ENCODE assay signal across 37 cellular contexts in genomic region chr10:35938160-35938559, GRCh38.
"Had no signal": no experiment of that assay in that cellular context is flagged by ENCODE, and none has a peak within 500 bp of the region (broad histone marks: within the 10 kb centered on the region; RNA-seq: fewer than 3 reads in every experiment).

No MANE protein-coding gene starts in this region.

- H3K9me3 ChIP-seq: adrenal gland, ascending aorta, body of pancreas, breast epithelium had no signal

- H3K27ac Mint-ChIP-seq: activated naive CD4-positive, alpha-beta T cell treated with anti-CD3 and anti-CD28 coated beads for 36 hours; activated naive CD4-positive, alpha-beta T cell treated with anti-CD3 and anti-CD28 coated beads, Interleukin-2, amount 10 ng/mL, durations not matched to agents 7 days and 5 days; activated naive CD4-positive, alpha-beta T cell treated with anti-CD3 and anti-CD28 coated beads, Interleukin-2, amount 50 U/mL, for 24 hours; activated naive CD4-positive, alpha-beta T cell treated with anti-CD3 and anti-CD28 coated beads, Interleukin-2, amount 50 U/mL, for 72 hours; activated naive CD8-positive, alpha-beta T cell; activated naive CD8-positive, alpha-beta T cell treated with anti-CD3 and anti-CD28 coated beads for 36 hours; activated naive CD8-positive, alpha-beta T cell treated with anti-CD3 and anti-CD28 coated beads, Interleukin-2, amount 10 ng/mL, durations not matched to agents 7 days and 5 days; activated naive CD8-positive, alpha-beta T cell treated with anti-CD3 and anti-CD28 coated beads, Interleukin-2, amount 50 U/mL, for 24 hours; activated T-cell treated with anti-CD3 and anti-CD28 coated beads, Interleukin-2, amount 50 U/mL, for 24 hours; activated T-cell treated with anti-CD3 and anti-CD28 coated beads, Interleukin-2, amount 50 U/mL, for 72 hours; activated T-helper 1 cell treated with anti-CD3 and anti-CD28 coated beads, Interleukin-12 subunit alpha, Interleukin-12 subunit beta, Interleukin-2, Interleukin-4 antibody, amounts not matched to agents 30 ng/mL and 10 ng/mL and 1 ng/mL, durations not matched to agents 14 hours and 24 hours and 36 hours; activated T-helper 17 cell treated with anti-CD3 and anti-CD28 coated beads, Interleukin-2, amount 50 U/mL, for 72 hours; activated T-helper 2 cell treated with anti-CD3 and anti-CD28 coated beads, Interferon-gamma antibody, Interleukin-2, Interleukin-4, amounts not matched to agents 10 μg/mL and 5 μg/mL and 100 μg/mL, durations not matched to agents 14 hours and 24 hours and 36 hours; brain had no signal

- H3K4me1 Mint-ChIP-seq: activated naive CD4-positive, alpha-beta T cell treated with anti-CD3 and anti-CD28 coated beads, Interleukin-2, amount 10 ng/mL, durations not matched to agents 7 days and 5 days; activated naive CD4-positive, alpha-beta T cell treated with anti-CD3 and anti-CD28 coated beads, Interleukin-2, amount 50 U/mL, for 24 hours; activated naive CD8-positive, alpha-beta T cell treated with anti-CD3 and anti-CD28 coated beads for 36 hours; activated naive CD8-positive, alpha-beta T cell treated with anti-CD3 and anti-CD28 coated beads, Interleukin-2, amount 10 ng/mL, durations not matched to agents 7 days and 5 days; activated naive CD8-positive, alpha-beta T cell treated with anti-CD3 and anti-CD28 coated beads, Interleukin-2, amount 50 U/mL, for 24 hours; activated T-helper 17 cell treated with anti-CD3 and anti-CD28 coated beads, Interleukin-2, amount 50 U/mL, for 72 hours; central memory CD8-positive, alpha-beta T cell had no signal

- H3K27me3 Mint-ChIP-seq: activated naive CD4-positive, alpha-beta T cell treated with anti-CD3 and anti-CD28 coated beads, Interleukin-2, amount 10 ng/mL, durations not matched to agents 7 days and 5 days; activated naive CD8-positive, alpha-beta T cell; activated naive CD8-positive, alpha-beta T cell treated with anti-CD3 and anti-CD28 coated beads for 36 hours; activated naive CD8-positive, alpha-beta T cell treated with anti-CD3 and anti-CD28 coated beads, Interleukin-2, amount 10 ng/mL, durations not matched to agents 7 days and 5 days; activated naive CD8-positive, alpha-beta T cell treated with anti-CD3 and anti-CD28 coated beads, Interleukin-2, amount 50 U/mL, for 24 hours; activated T-cell treated with anti-CD3 and anti-CD28 coated beads, Interleukin-2, amount 50 U/mL, for 24 hours; central memory CD8-positive, alpha-beta T cell had no signal

- H3K4me3 ChIP-seq: adrenal gland, ascending aorta, body of pancreas, breast epithelium, cardiac muscle cell had no signal

- H3K36me3 Mint-ChIP-seq: activated naive CD4-positive, alpha-beta T cell treated with anti-CD3 and anti-CD28 coated beads, Interleukin-2, amount 10 ng/mL, durations not matched to agents 7 days and 5 days; activated naive CD4-positive, alpha-beta T cell treated with anti-CD3 and anti-CD28 coated beads, Interleukin-2, amount 50 U/mL, for 24 hours; activated naive CD4-positive, alpha-beta T cell treated with anti-CD3 and anti-CD28 coated beads, Interleukin-2, amount 50 U/mL, for 72 hours; activated naive CD8-positive, alpha-beta T cell; activated naive CD8-positive, alpha-beta T cell treated with anti-CD3 and anti-CD28 coated beads for 36 hours; activated naive CD8-positive, alpha-beta T cell treated with anti-CD3 and anti-CD28 coated beads, Interleukin-2, amount 10 ng/mL, durations not matched to agents 7 days and 5 days; brain had no signal

- H3K27me3 ChIP-seq: adrenal gland, ascending aorta, body of pancreas, brain microvascular endothelial cell, breast epithelium, cardiac muscle cell had no signal

- H3K4me3 Mint-ChIP-seq: activated naive CD4-positive, alpha-beta T cell treated with anti-CD3 and anti-CD28 coated beads for 36 hours; activated naive CD4-positive, alpha-beta T cell treated with anti-CD3 and anti-CD28 coated beads, Interleukin-2, amount 10 ng/mL, durations not matched to agents 7 days and 5 days; activated naive CD4-positive, alpha-beta T cell treated with anti-CD3 and anti-CD28 coated beads, Interleukin-2, amount 50 U/mL, for 24 hours; activated naive CD8-positive, alpha-beta T cell; activated naive CD8-positive, alpha-beta T cell treated with anti-CD3 and anti-CD28 coated beads for 36 hours; activated naive CD8-positive, alpha-beta T cell treated with anti-CD3 and anti-CD28 coated beads, Interleukin-2, amount 10 ng/mL, durations not matched to agents 7 days and 5 days; activated naive CD8-positive, alpha-beta T cell treated with anti-CD3 and anti-CD28 coated beads, Interleukin-2, amount 50 U/mL, for 24 hours; activated T-cell treated with anti-CD3 and anti-CD28 coated beads, Interleukin-2, amount 50 U/mL, for 24 hours; activated T-cell treated with anti-CD3 and anti-CD28 coated beads, Interleukin-2, amount 50 U/mL, for 4 hours; activated T-cell treated with anti-CD3 and anti-CD28 coated beads, Interleukin-2, amount 50 U/mL, for 72 hours; activated T-helper 1 cell treated with anti-CD3 and anti-CD28 coated beads, Interleukin-12 subunit alpha, Interleukin-12 subunit beta, Interleukin-2, Interleukin-4 antibody, amounts not matched to agents 30 ng/mL and 10 ng/mL and 1 ng/mL, durations not matched to agents 14 hours and 24 hours and 36 hours; activated T-helper 17 cell treated with anti-CD3 and anti-CD28 coated beads, Interleukin-2, amount 50 U/mL, for 72 hours; brain; central memory CD8-positive, alpha-beta T cell had no signal

- H3K27ac ChIP-seq: adrenal gland, ascending aorta, body of pancreas, brain microvascular endothelial cell, breast epithelium, cardiac muscle cell had no signal

- DNase-seq: activated effector memory CD4-positive, alpha-beta T cell treated with anti-CD3 and anti-CD28 coated beads, Interleukin-2, amount 50 U/mL, for 16 hours; activated effector memory CD4-positive, alpha-beta T cell treated with Interleukin-2 at 50 U/mL for 16 hours; activated gamma-delta T cell; activated gamma-delta T cell treated with Interleukin-2 at 50 U/mL for 16 hours; activated naive CD4-positive, alpha-beta T cell; activated naive CD4-positive, alpha-beta T cell treated with anti-CD3 and anti-CD28 coated beads for 36 hours; activated naive CD4-positive, alpha-beta T cell treated with anti-CD3 and anti-CD28 coated beads, Interleukin-2, amount 10 ng/mL, durations not matched to agents 7 days and 5 days; activated naive CD4-positive, alpha-beta T cell treated with anti-CD3 and anti-CD28 coated beads, Interleukin-2, amount 50 U/mL, for 16 hours; activated naive CD4-positive, alpha-beta T cell treated with Interleukin-2 at 50 U/mL for 16 hours; activated naive CD8-positive, alpha-beta T cell treated with anti-CD3 and anti-CD28 coated beads for 36 hours; activated naive CD8-positive, alpha-beta T cell treated with anti-CD3 and anti-CD28 coated beads, Interleukin-2, amount 10 ng/mL, durations not matched to agents 7 days and 5 days; activated naive CD8-positive, alpha-beta T cell treated with anti-CD3 and anti-CD28 coated beads, Interleukin-2, amount 50 U/mL, for 24 hours; activated T-cell treated with anti-CD3 and anti-CD28 coated beads, Interleukin-2, amount 50 U/mL, for 1 hour; activated T-cell treated with anti-CD3 and anti-CD28 coated beads, Interleukin-2, amount 50 U/mL, for 24 hours; activated T-cell treated with anti-CD3 and anti-CD28 coated beads, Interleukin-2, amount 50 U/mL, for 4 hours; activated T-cell treated with anti-CD3 and anti-CD28 coated beads, Interleukin-2, amount 50 U/mL, for 48 hours; activated T-cell treated with anti-CD3 and anti-CD28 coated beads, Interleukin-2, amount 50 U/mL, for 72 hours; adrenal gland; amniotic stem cell; anterior cingulate cortex; aorta; body of pancreas; brain microvascular endothelial cell; caudate nucleus; central memory CD4-positive, alpha-beta T cell; cerebellar nuclear complex had no signal

- ATAC-seq: activated naive CD4-positive, alpha-beta T cell treated with anti-CD3 and anti-CD28 coated beads, Interleukin-2, amount 50 U/mL, for 72 hours; activated naive CD8-positive, alpha-beta T cell treated with anti-CD3 and anti-CD28 coated beads, Interleukin-2, amount 50 U/mL, for 24 hours; activated T-cell treated with anti-CD3 and anti-CD28 coated beads, Interleukin-2, amount 50 U/mL, for 4 hours; activated T-cell treated with anti-CD3 and anti-CD28 coated beads, Interleukin-2, amount 50 U/mL, for 72 hours; activated T-helper 17 cell treated with anti-CD3 and anti-CD28 coated beads, Interleukin-2, amount 50 U/mL, for 72 hours; body of pancreas had no signal

- H3K9me3 Mint-ChIP-seq: activated naive CD4-positive, alpha-beta T cell treated with anti-CD3 and anti-CD28 coated beads for 36 hours; activated naive CD4-positive, alpha-beta T cell treated with anti-CD3 and anti-CD28 coated beads, Interleukin-2, amount 50 U/mL, for 72 hours; activated naive CD8-positive, alpha-beta T cell treated with anti-CD3 and anti-CD28 coated beads for 36 hours; activated naive CD8-positive, alpha-beta T cell treated with anti-CD3 and anti-CD28 coated beads, Interleukin-2, amount 50 U/mL, for 24 hours; activated T-cell treated with anti-CD3 and anti-CD28 coated beads, Interleukin-2, amount 50 U/mL, for 4 hours had no signal

- H3K4me1 ChIP-seq: adrenal gland, breast epithelium had no signal

- H3K36me3 ChIP-seq: adrenal gland, ascending aorta, brain microvascular endothelial cell, breast epithelium, cardiac muscle cell had no signal
